ENCODE assay signal across 11 cellular contexts in genomic region chr18:49400398-49401072, GRCh38. TPM values are rescaled to one million over a fixed set of nuclear protein-coding genes. Genes with fewer than 3 reads are reported as not detected.
DNase-seq lines count a peak whose midpoint lies in the region; ATAC-seq, FAIRE-seq and TF ChIP-seq lines count a peak whose summit lies in the region.
"Had no signal": no experiment of that assay in that cellular context is flagged by ENCODE, and none has a peak within 500 bp of the region (broad histone marks: within the 10 kb centered on the region; RNA-seq: fewer than 3 reads in every experiment).

No MANE protein-coding gene starts in this region.

- peak; percentile 10 for DNase-seq in dermis blood vessel endothelial cell
- DNase-seq in pancreas = no peak
- no peak for DNase-seq in HUDEP-2 (lab: John Stamatoyannopoulos, UW; ENCODE audit: unreplicated experiment in 76 of 76)
- no peak for DNase-seq in OCI-M1 (lab: John Stamatoyannopoulos, UW)
- no peak for DNase-seq in left colon
- no peak for DNase-seq in NCI-H2029 treated with DMSO at 0.1 percent for 48 hours (lab: John Stamatoyannopoulos, UW)
- DNase-seq: activated CD8-positive, alpha-beta memory T cell treated with anti-CD3 and anti-CD28 coated beads for 24 hours had no signal

- H3K27ac ChIP-seq in pancreas = peak overlapping the region in 1 of 4 donors; percentile 44
- H3K27ac ChIP-seq: prostate gland had no signal

- H3K27me3 ChIP-seq in pancreas = no peaks in the 10 kb centered on the region

- H3K4me1 ChIP-seq in pancreas = peaks cover 0 to 16% (median 11%) of the 10 kb centered on the region in 3 donors
- H3K4me1 ChIP-seq: prostate gland had no signal

- H3K9me3 ChIP-seq in pancreas = no peaks in the 10 kb centered on the region
- H3K9me3 ChIP-seq: prostate gland had no signal

- no peaks in the 10 kb centered on the region for H3K36me3 ChIP-seq in pancreas
- H3K36me3 ChIP-seq: prostate gland had no signal

- ATAC-seq in GM19023 (IDR thresholded peaks at IDR 0.05; ENCODE audit: unreplicated experiment) = peak; percentile 54
- peak; percentile 55 for ATAC-seq in HG03066 (IDR thresholded peaks at IDR 0.05; ENCODE audit: low read depth, unreplicated experiment)
- peak; percentile 69 to 91 (median 90) for ATAC-seq in pancreas
- ATAC-seq in left colon = no peak
- ATAC-seq: Panc1 had no signal

- H3K4me3 ChIP-seq in pancreas = no peak overlapping the region
- H3K4me3 ChIP-seq: prostate gland had no signal

- no peak for FAIRE-seq in pancreas (lab: Jason Lieb, UNC)

- intact Hi-C loops in pancreas (cut with DNase I) = no loop called here
- intact Hi-C loops in left colon (cut with DNase I, micrococcal nuclease) = no loop called here

- TF ChIP-seq CTCF in pancreas (IDR thresholded peaks at IDR 0.05) = no peak

- 43 to 45% methylated on average over 1 of the region's 1 CpG for WGBS in pancreas, 2 donors

RNA-seq across cellular contexts. Expression of gene DYM, which starts 59.9 kb away (rescaled TPM):
- total RNA-seq in dermis blood vessel endothelial cell (32.2 and 36.4 TPM in 2 replicates), pancreas (10 to 100 TPM; 54.1 to 65.7 (median 56.8) TPM), left colon (10 to 100 TPM; 44.5 to 45.6 TPM)
- polyA plus RNA-seq in pancreas = 10 to 100 TPM; 12.6 to 16.3 TPM
